In genomic region chr11:6259638-6260019, GRCh38 we compare ENCODE assay signal across 8 cellular contexts. TPM values are rescaled to one million over a fixed set of nuclear protein-coding genes. Genes with fewer than 3 reads are reported as not detected.
DNase-seq lines count a peak whose midpoint lies in the region; ATAC-seq and TF ChIP-seq lines count a peak whose summit lies in the region.

TSS of gene CCKBR (plus strand) at chr11:6259838. CDS start at chr11:6259929, 91 bp downstream.

- in situ Hi-C loops in HAP-1 (cut with MboI; ENCODE audit: low sequenced_read_pairs) = no loop called here

- H3K4me1 ChIP-seq in HAP-1 = peaks cover 7% of the 10 kb centered on the region; the same call in 1 of the 2 replicates
- peaks cover 21% of the 10 kb centered on the region for H3K4me1 ChIP-seq in neural progenitor cell

- no peak within 1 kb of the TSS for H3K9ac ChIP-seq in neural progenitor cell

- no peaks in the 10 kb centered on the region for H4K20me1 ChIP-seq in neural progenitor cell (ENCODE audit: low read depth)

- peak; percentile 33 to 83 for DNase-seq in HAP-1 (ENCODE audit: low spot score in 2 of 2)
- DNase-seq in T-helper 9 cell = peak; percentile 34
- peak; percentile 20 for DNase-seq in endothelial cell (ENCODE audit: low spot score)
- peak; percentile 80 for DNase-seq in neural progenitor cell (ENCODE audit: low spot score)
- no peak for DNase-seq in NOMO-1 treated with DMSO at 0.1 percent for 48 hours (lab: John Stamatoyannopoulos, UW; ENCODE audit: unreplicated experiment)
- DNase-seq in NCI-H2029 treated with DMSO at 0.1 percent for 48 hours (lab: John Stamatoyannopoulos, UW) = no peak
- DNase-seq in midbrain (lab: John Stamatoyannopoulos, UW) = no peak

- peaks cover 18% of the 10 kb centered on the region for H3F3A ChIP-seq in neural progenitor cell (ENCODE audit: low read depth)

- peak within 1 kb of the TSS; percentile 89 for H3K4me2 ChIP-seq in neural progenitor cell

- no peaks in the 10 kb centered on the region for H3K9me3 Mint-ChIP-seq in endothelial cell (ENCODE audit: unreplicated experiment)
- H3K9me3 Mint-ChIP-seq in neural progenitor cell = no peaks in the 10 kb centered on the region

- H3K27ac Mint-ChIP-seq in endothelial cell (ENCODE audit: unreplicated experiment) (no peak within 1 kb of the TSS), neural progenitor cell (no peak within 1 kb of the TSS)

- peak within 1 kb of the TSS; percentile 97 for H2AFZ ChIP-seq in neural progenitor cell (replicated peaks)

- TF ChIP-seq CTCF in endothelial cell (IDR thresholded peaks at IDR 0.05; ENCODE audit: unreplicated experiment) (no peak), neural progenitor cell (IDR thresholded peaks at IDR 0.05) (no peak)

- H3K9me3 ChIP-seq in HAP-1 = no peaks in the 10 kb centered on the region
- no peaks in the 10 kb centered on the region for H3K9me3 ChIP-seq in neural progenitor cell (ENCODE audit: low read depth)

- ATAC-seq in HG03108 (IDR thresholded peaks at IDR 0.05; ENCODE audit: unreplicated experiment) = no peak

- H3K79me2 ChIP-seq in neural progenitor cell (ENCODE audit: low read depth) = no peaks in the 10 kb centered on the region

- H3K27ac ChIP-seq in neural progenitor cell = no peak within 1 kb of the TSS

- H3K27me3 Mint-ChIP-seq in endothelial cell (ENCODE audit: unreplicated experiment) (peaks cover 2% of the 10 kb centered on the region), neural progenitor cell (ENCODE audit: insufficient read depth, low read depth) (peaks cover 5% of the 10 kb centered on the region)

- H3K4me3 ChIP-seq in HAP-1 (peak within 1 kb of the TSS; percentile 39), neural progenitor cell (peak within 1 kb of the TSS; percentile 67)

- H3K4me1 Mint-ChIP-seq in endothelial cell (ENCODE audit: unreplicated experiment) (peaks cover 3% of the 10 kb centered on the region), neural progenitor cell (peaks cover 3% of the 10 kb centered on the region)

- H3K36me3 Mint-ChIP-seq in endothelial cell (ENCODE audit: low read depth, unreplicated experiment) (no peaks in the 10 kb centered on the region), neural progenitor cell (no peaks in the 10 kb centered on the region)

- no peaks in the 10 kb centered on the region for H3K36me3 ChIP-seq in HAP-1 (replicated peaks)
- no peaks in the 10 kb centered on the region for H3K36me3 ChIP-seq in neural progenitor cell

- H3K4me3 Mint-ChIP-seq in endothelial cell (ENCODE audit: unreplicated experiment) = no peak within 1 kb of the TSS
- peak within 1 kb of the TSS; percentile 83 for H3K4me3 Mint-ChIP-seq in neural progenitor cell

- peaks cover 17% of the 10 kb centered on the region for H3K27me3 ChIP-seq in HAP-1 (ENCODE audit: low read depth)
- peaks cover 74% of the 10 kb centered on the region for H3K27me3 ChIP-seq in neural progenitor cell

RNA-seq across cellular contexts. Expression of gene CCKBR, which starts in this region (rescaled TPM):
- total RNA-seq in endothelial cell (ENCODE audit: unreplicated experiment) = 0.64 TPM
- total RNA-seq in neural progenitor cell (ENCODE audit: low replicate concordance) = 8.2 and 14.3 TPM in 2 replicates

Comparison
In these comparisons a context has a peak if more than half of its experiments do, and no peak if none do; other contexts are left out.
1. Peak in DNase-seq in endothelial cell; RNA of the gene not detected or under 1 TPM.
2. DNase-seq: peak in HAP-1 (2 of 2), T-helper 9 cell (single experiment) and neural progenitor cell (single experiment); none in NOMO-1 treated with DMSO at 0.1 percent for 48 hours (single experiment), NCI-H2029 treated with DMSO at 0.1 percent for 48 hours (single experiment) and midbrain (single experiment).